Comparison of ENCODE assay signal across 8 cellular contexts in genomic region chr5:168291281-168291960, GRCh38.
DNase-seq lines count a peak whose midpoint lies in the region; ATAC-seq lines count a peak whose summit lies in the region.

TSS of gene WWC1 (plus strand) at chr5:168291645. CDS start at chr5:168292153, 508 bp downstream.

- peaks cover 14% of the 10 kb centered on the region for H3K4me1 ChIP-seq in ACC112 (ENCODE audit: control insufficient read depth, insufficient read depth, low read length, unreplicated experiment)

- ATAC-seq in GM18858 (IDR thresholded peaks at IDR 0.05; ENCODE audit: unreplicated experiment) (peak; percentile 76), HG03025 (IDR thresholded peaks at IDR 0.05; ENCODE audit: low FRiP score, unreplicated experiment) (peak; percentile 71)

- no peak within 1 kb of the TSS for H3K27ac ChIP-seq in ACC112 (ENCODE audit: low read depth, low read length)

- no peaks in the 10 kb centered on the region for H3K36me3 ChIP-seq in ACC112 (ENCODE audit: insufficient read depth, low read length)

- DNase-seq in NCI-H2171 (lab: John Stamatoyannopoulos, UW) (peak; percentile 67), midbrain (lab: John Stamatoyannopoulos, UW) (peak; percentile 34)
- DNase-seq in activated CD4-positive, alpha-beta T cell treated with anti-CD3 and anti-CD28 coated beads for 48 hours = peak; percentile 55
- peak; percentile 54 for DNase-seq in effector CD4-positive, alpha-beta T cell

- H3K27me3 Mint-ChIP-seq in stimulated activated naive CD8-positive, alpha-beta T cell treated with anti-CD3 and anti-CD28 coated beads, Interleukin-15, Interleukin-2, amounts not matched to agents 100 ng/mL and 50 ng/mL, for 24 hours = peaks cover 52% of the 10 kb centered on the region

- H2AFZ ChIP-seq in ACC112 (ENCODE audit: low read length, unreplicated experiment) = peak within 1 kb of the TSS; percentile 83

- peak within 1 kb of the TSS; percentile 68 for H3K4me3 Mint-ChIP-seq in stimulated activated naive CD8-positive, alpha-beta T cell treated with anti-CD3 and anti-CD28 coated beads, Interleukin-15, Interleukin-2, amounts not matched to agents 100 ng/mL and 50 ng/mL, for 24 hours

- no peaks in the 10 kb centered on the region for H3K27me3 ChIP-seq in ACC112 (ENCODE audit: insufficient read depth, low read length)

- H3K9me3 Mint-ChIP-seq in stimulated activated naive CD8-positive, alpha-beta T cell treated with anti-CD3 and anti-CD28 coated beads, Interleukin-15, Interleukin-2, amounts not matched to agents 100 ng/mL and 50 ng/mL, for 24 hours = no peaks in the 10 kb centered on the region

- H3K36me3 Mint-ChIP-seq in stimulated activated naive CD8-positive, alpha-beta T cell treated with anti-CD3 and anti-CD28 coated beads, Interleukin-15, Interleukin-2, amounts not matched to agents 100 ng/mL and 50 ng/mL, for 24 hours (ENCODE audit: low read depth) = no peaks in the 10 kb centered on the region

- H3K79me2 ChIP-seq in ACC112 (ENCODE audit: control insufficient read depth, insufficient read depth, low read length, unreplicated experiment) = peaks cover 5% of the 10 kb centered on the region

- H3K4me1 Mint-ChIP-seq in stimulated activated naive CD8-positive, alpha-beta T cell treated with anti-CD3 and anti-CD28 coated beads, Interleukin-15, Interleukin-2, amounts not matched to agents 100 ng/mL and 50 ng/mL, for 24 hours (ENCODE audit: low read depth) = peaks cover 11% of the 10 kb centered on the region

- H3K27ac Mint-ChIP-seq in stimulated activated naive CD8-positive, alpha-beta T cell treated with anti-CD3 and anti-CD28 coated beads, Interleukin-15, Interleukin-2, amounts not matched to agents 100 ng/mL and 50 ng/mL, for 24 hours = no peak within 1 kb of the TSS

- peak within 1 kb of the TSS; percentile 83 for H3K4me3 ChIP-seq in ACC112 (ENCODE audit: low read depth, low read length)
